Comparison of ENCODE assay signal across 19 cellular contexts in the genomic region with DNA sequence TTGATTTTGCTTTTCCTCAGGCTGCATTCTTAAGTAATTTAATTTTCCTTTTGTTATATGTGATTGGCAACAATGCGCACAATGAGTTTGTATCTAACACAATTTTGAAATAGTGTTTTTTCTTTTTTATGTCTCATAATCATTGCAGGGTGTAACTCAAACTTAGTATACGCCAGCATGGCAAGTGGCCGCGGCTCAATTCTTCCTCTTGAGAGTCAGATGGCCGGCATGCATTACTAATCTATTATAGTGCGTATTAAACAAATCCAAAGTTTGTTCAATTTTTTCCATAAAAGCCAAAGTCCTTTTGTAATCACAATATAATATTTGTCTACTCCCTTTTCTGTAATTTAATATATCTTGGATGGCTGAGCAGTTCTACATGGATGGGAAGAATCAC. TPM values are rescaled to one million over a fixed set of nuclear protein-coding genes. Genes with fewer than 3 reads are reported as not detected.
DNase-seq lines count a peak whose midpoint lies in the region; ATAC-seq and TF ChIP-seq lines count a peak whose summit lies in the region.
"Had no signal": no experiment of that assay in that cellular context is flagged by ENCODE, and none has a peak within 500 bp of the region (broad histone marks: within the 10 kb centered on the region; RNA-seq: fewer than 3 reads in every experiment).

No MANE protein-coding gene starts in this region.

- peak overlapping the region; percentile 22 for H3K27ac Mint-ChIP-seq in glutamatergic neuron (ENCODE audit: unreplicated experiment)
- no peak overlapping the region for H3K27ac Mint-ChIP-seq in neural progenitor cell
- H3K27ac Mint-ChIP-seq: B cell; CD4-positive, alpha-beta T cell; CD8-positive, alpha-beta T cell had no signal

- H3K4me3 ChIP-seq in thyroid gland (replicated peaks in 1 of 3) (no peak overlapping the region), neural progenitor cell (no peak overlapping the region)
- H3K4me3 ChIP-seq: A549; BLaER1 treated with 17β-estradiol and CSF1 and Interleukin-3, amounts not matched to agents 10 nM and 100 nM had no signal

- intact Hi-C loops in sciatic nerve (cut with DNase I) (no loop called here), thyroid gland (cut with DNase I) (no loop called here)

- no peak for TF ChIP-seq POLR2A in thyroid gland (IDR thresholded peaks at IDR 0.05)

- H3K4me3 Mint-ChIP-seq in glutamatergic neuron (ENCODE audit: unreplicated experiment) (no peak overlapping the region), neural progenitor cell (no peak overlapping the region)
- H3K4me3 Mint-ChIP-seq: B cell; CD4-positive, alpha-beta T cell; CD8-positive, alpha-beta T cell had no signal

- H3K9me3 Mint-ChIP-seq in glutamatergic neuron (ENCODE audit: unreplicated experiment) (no peaks in the 10 kb centered on the region), neural progenitor cell (peaks cover 9% of the 10 kb centered on the region)

- ATAC-seq in sciatic nerve = peak; percentile 37
- ATAC-seq: A549; CD8-positive, alpha-beta T cell had no signal

- no peak for TF ChIP-seq CTCF in glutamatergic neuron (IDR thresholded peaks at IDR 0.05; ENCODE audit: partially characterized antibody, unreplicated experiment)
- no peak for TF ChIP-seq CTCF in thyroid gland (IDR thresholded peaks at IDR 0.05)
- no peak for TF ChIP-seq CTCF in neural progenitor cell (IDR thresholded peaks at IDR 0.05)

- no peaks in the 10 kb centered on the region for H3K36me3 ChIP-seq in thyroid gland
- no peaks in the 10 kb centered on the region for H3K36me3 ChIP-seq in neural progenitor cell

- H3K4me1 Mint-ChIP-seq in glutamatergic neuron (ENCODE audit: low read depth, unreplicated experiment) (no peaks in the 10 kb centered on the region), neural progenitor cell (peaks cover 4% of the 10 kb centered on the region)
- H3K4me1 Mint-ChIP-seq: B cell had no signal

- H3K27me3 ChIP-seq in thyroid gland (no peaks in the 10 kb centered on the region), neural progenitor cell (no peaks in the 10 kb centered on the region)
- H3K27me3 ChIP-seq: BLaER1 treated with 17β-estradiol and CSF1 and Interleukin-3, amounts not matched to agents 10 nM and 100 nM had no signal

- no peak overlapping the region for H3K9ac ChIP-seq in neural progenitor cell
- H3K9ac ChIP-seq: BLaER1 treated with 17β-estradiol and CSF1 and Interleukin-3, amounts not matched to agents 10 nM and 100 nM had no signal

- no peaks in the 10 kb centered on the region for H3F3A ChIP-seq in neural progenitor cell (ENCODE audit: low read depth)

- H3K27me3 Mint-ChIP-seq in glutamatergic neuron (ENCODE audit: unreplicated experiment) (no peaks in the 10 kb centered on the region), neural progenitor cell (ENCODE audit: insufficient read depth, low read depth) (peaks cover 4% of the 10 kb centered on the region)
- H3K27me3 Mint-ChIP-seq: CD4-positive, alpha-beta T cell had no signal

- H3K9me3 ChIP-seq in thyroid gland (no peaks in the 10 kb centered on the region), neural progenitor cell (ENCODE audit: low read depth) (no peaks in the 10 kb centered on the region)

- H3K79me2 ChIP-seq in neural progenitor cell (ENCODE audit: low read depth) = no peaks in the 10 kb centered on the region

- H3K4me1 ChIP-seq in thyroid gland (peaks cover 36 to 47% of the 10 kb centered on the region in 2 donors), neural progenitor cell (no peaks in the 10 kb centered on the region)
- H3K4me1 ChIP-seq: Caco-2 had no signal

- WGBS in thyroid gland, 2 donors = 86 to 98% methylated on average over 6 of the region's 6 CpGs

- DNase-seq in glutamatergic neuron (no peak), sciatic nerve (ENCODE audit: low spot score) (no peak), thyroid gland (no peak), neural progenitor cell (ENCODE audit: low spot score) (no peak), germinal center (ENCODE audit: low spot score) (no peak)
- DNase-seq in activated CD4-positive, alpha-beta T cell treated with anti-CD3 and anti-CD28 coated beads for 48 hours = no peak
- DNase-seq: AML-193; Caco-2; Calu3; CD4-positive, alpha-beta T cell; CD8-positive, alpha-beta T cell; DMS79 treated with DMSO at 0.1 percent for 48 hours; GF-D8 had no signal

- H4K20me1 ChIP-seq in neural progenitor cell (ENCODE audit: low read depth) = no peaks in the 10 kb centered on the region

- H3K27ac ChIP-seq in thyroid gland (peak overlapping the region in 2 of 3 donors; percentile 27 to 44), neural progenitor cell (no peak overlapping the region)
- H3K27ac ChIP-seq: 22Rv1; A549; BLaER1 treated with 17β-estradiol and CSF1 and Interleukin-3, amounts not matched to agents 10 nM and 100 nM; C4-2B had no signal

- H3K4me2 ChIP-seq in neural progenitor cell = no peak overlapping the region
- H3K4me2 ChIP-seq: A549; BLaER1 treated with 17β-estradiol and CSF1 and Interleukin-3, amounts not matched to agents 10 nM and 100 nM had no signal

- H3K36me3 Mint-ChIP-seq in glutamatergic neuron (ENCODE audit: unreplicated experiment) (peaks cover 5% of the 10 kb centered on the region), neural progenitor cell (no peaks in the 10 kb centered on the region)
- H3K36me3 Mint-ChIP-seq: CD8-positive, alpha-beta T cell had no signal

- no peak overlapping the region for H2AFZ ChIP-seq in neural progenitor cell (replicated peaks)

RNA-seq across cellular contexts. Expression of gene EPDR1, which starts 12.6 kb away (rescaled TPM):
- total RNA-seq in glutamatergic neuron (ENCODE audit: unreplicated experiment) = 10.3 TPM
- 46.9 TPM for total RNA-seq in sciatic nerve
- total RNA-seq in thyroid gland = 100 to 1,000 TPM in 1 of 4 donors, 10 to 100 TPM in 3; 66.9 to 105 (median 77.3) TPM
- 6.8 and 10.6 TPM in 2 replicates for total RNA-seq in neural progenitor cell (ENCODE audit: low replicate concordance)
- total RNA-seq: B cell; CD4-positive, alpha-beta T cell had no signal

RNA-seq across cellular contexts. Expression of gene SFRP4, which starts 16.4 kb away (rescaled TPM):
- total RNA-seq in glutamatergic neuron (ENCODE audit: unreplicated experiment) (2.2 TPM), sciatic nerve (261 TPM), thyroid gland (10 to 100 TPM in 2 of 4 donors, 1 to 10 TPM in 2; 1.8 to 21.8 (median 9.7) TPM), neural progenitor cell (ENCODE audit: low replicate concordance) (not detected in 2 replicates)
- total RNA-seq: A172; B cell; Caco-2; Calu3; CD4-positive, alpha-beta T cell; CD8-positive, alpha-beta T cell had no signal

Comparison
In these comparisons a context has a peak if more than half of its experiments do, and no peak if none do; other contexts are left out.
1. RNA of gene SFRP4, which starts 16.4 kb away (total RNA-seq): 261 TPM in sciatic nerve (single experiment); 1.8 to 21.8 TPM in thyroid gland, 2.2 TPM in glutamatergic neuron (single experiment) and not detected in neural progenitor cell; every median in the first group is over 10 times any median in the second.